8 cellular contexts compared by ENCODE assay signal in the genomic region with DNA sequence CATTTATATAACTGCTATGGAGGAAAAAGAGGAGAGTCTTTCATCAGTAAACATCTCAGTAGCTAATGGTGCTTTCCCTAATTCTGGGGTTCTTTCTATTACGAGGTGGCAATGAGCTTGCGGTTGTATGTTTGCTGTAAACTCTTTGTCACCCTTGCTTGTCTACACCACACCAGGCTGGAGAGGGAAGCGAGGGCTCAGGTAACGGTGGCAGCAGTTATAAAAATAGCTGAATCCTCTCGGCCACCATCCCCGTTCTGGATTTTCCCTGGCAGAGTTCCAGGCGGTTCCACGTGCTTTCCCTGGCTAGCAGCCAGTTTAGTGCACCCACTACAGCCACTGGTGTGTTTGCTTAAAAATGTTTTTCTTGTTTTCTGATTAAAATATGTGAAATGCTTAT. TPM values are rescaled to one million over a fixed set of nuclear protein-coding genes. Genes with fewer than 3 reads are reported as not detected.
DNase-seq lines count a peak whose midpoint lies in the region; ATAC-seq and TF ChIP-seq lines count a peak whose summit lies in the region.

No MANE protein-coding gene starts in this region.

- peak overlapping the region; percentile 83 for H3K27ac Mint-ChIP-seq in T-helper 17 cell
- no peak overlapping the region for H3K27ac Mint-ChIP-seq in stimulated activated naive B cell treated with anti-CD40 and anti-IgM and Interleukin-4, amounts not matched to agents 10 μg/mL and 1 μg/mL and 100 μg/mL, for 72 hours

- H3K36me3 Mint-ChIP-seq in T-helper 17 cell (ENCODE audit: low read depth) = no peaks in the 10 kb centered on the region
- H3K36me3 Mint-ChIP-seq in stimulated activated naive B cell treated with anti-CD40 and anti-IgM and Interleukin-4, amounts not matched to agents 10 μg/mL and 1 μg/mL and 100 μg/mL, for 72 hours = no peaks in the 10 kb centered on the region

- no peak for TF ChIP-seq POLR2A in erythroblast (IDR thresholded peaks at IDR 0.05; ENCODE audit: low read length)

- ATAC-seq in HG03064 (IDR thresholded peaks at IDR 0.05; ENCODE audit: low read depth, unreplicated experiment) (peak; percentile 41), T-helper 17 cell (peak; percentile 96)
- ATAC-seq in stimulated activated naive B cell treated with anti-CD40 and anti-IgM and Interleukin-4, amounts not matched to agents 10 μg/mL and 1 μg/mL and 100 μg/mL, for 72 hours (replicated peaks) = peak; percentile 38 to 40

- H3K9me3 Mint-ChIP-seq in stimulated activated naive B cell treated with anti-CD40 and anti-IgM and Interleukin-4, amounts not matched to agents 10 μg/mL and 1 μg/mL and 100 μg/mL, for 72 hours = no peaks in the 10 kb centered on the region

- no peaks in the 10 kb centered on the region for H3K9me3 ChIP-seq in T-helper 17 cell (ENCODE audit: control insufficient read depth, low read length, poor library complexity, severe bottlenecking)

- H3K4me3 Mint-ChIP-seq in T-helper 17 cell = peak overlapping the region; percentile 69
- H3K4me3 Mint-ChIP-seq in stimulated activated naive B cell treated with anti-CD40 and anti-IgM and Interleukin-4, amounts not matched to agents 10 μg/mL and 1 μg/mL and 100 μg/mL, for 72 hours = no peak overlapping the region

- no peaks in the 10 kb centered on the region for H3K27me3 Mint-ChIP-seq in T-helper 17 cell
- H3K27me3 Mint-ChIP-seq in stimulated activated naive B cell treated with anti-CD40 and anti-IgM and Interleukin-4, amounts not matched to agents 10 μg/mL and 1 μg/mL and 100 μg/mL, for 72 hours = peaks cover 7 to 11% of the 10 kb centered on the region in 2 donors

- peak; percentile 72 for DNase-seq in DMS 273 (lab: John Stamatoyannopoulos, UW; ENCODE audit: unreplicated experiment)
- DNase-seq in DMS 273 treated with DMSO at 0.1 percent for 48 hours (lab: John Stamatoyannopoulos, UW) = no peak
- peak; percentile 37 to 74 (median 65) for DNase-seq in T-helper 17 cell
- peak; percentile 10 to 36 for DNase-seq in erythroblast (lab: John Stamatoyannopoulos, UW)
- peak; percentile 20 for DNase-seq in stimulated activated naive B cell treated with anti-CD40 and anti-IgM and Interleukin-4, amounts not matched to agents 10 μg/mL and 1 μg/mL and 100 μg/mL, for 72 hours
- DNase-seq in AML-193 (lab: John Stamatoyannopoulos, UW) = no peak
- no peak for DNase-seq in AG08396 (ENCODE audit: low spot score)

- peaks cover 22% of the 10 kb centered on the region for H3K4me1 Mint-ChIP-seq in T-helper 17 cell
- H3K4me1 Mint-ChIP-seq in stimulated activated naive B cell treated with anti-CD40 and anti-IgM and Interleukin-4, amounts not matched to agents 10 μg/mL and 1 μg/mL and 100 μg/mL, for 72 hours = peaks cover 19 to 34% of the 10 kb centered on the region in 2 donors

RNA-seq across cellular contexts. Expression of a gene that starts 39.0 kb away (rescaled TPM):
- not detected for total RNA-seq in T-helper 17 cell

RNA-seq across cellular contexts. Expression of a gene that starts 39.1 kb away (rescaled TPM):
- 10 to 100 TPM; 56.7 to 59.5 TPM for total RNA-seq in T-helper 17 cell

Comparison
In these comparisons a context has a peak if more than half of its experiments do, and no peak if none do; other contexts are left out.
1. DNase-seq: peak in DMS 273 (single experiment), T-helper 17 cell (3 of 3), erythroblast (2 of 2) and stimulated activated naive B cell treated with anti-CD40 and anti-IgM and Interleukin-4, amounts not matched to agents 10 μg/mL and 1 μg/mL and 100 μg/mL, for 72 hours (single experiment); none in DMS 273 treated with DMSO at 0.1 percent for 48 hours (single experiment), AML-193 (0 of 2) and AG08396 (single experiment).
2. ATAC-seq: peak in every context shown above with its lines; median percentile 96 in T-helper 17 cell; 41 in HG03064; 39 in stimulated activated naive B cell treated with anti-CD40 and anti-IgM and Interleukin-4, amounts not matched to agents 10 μg/mL and 1 μg/mL and 100 μg/mL, for 72 hours.